20 cellular contexts compared by ENCODE assay signal in genomic region chr11:35717520-35717919, GRCh38. TPM values are rescaled to one million over a fixed set of nuclear protein-coding genes. Genes with fewer than 3 reads are reported as not detected.
DNase-seq lines count a peak whose midpoint lies in the region; ATAC-seq, FAIRE-seq and TF ChIP-seq lines count a peak whose summit lies in the region.
"Had no signal": no experiment of that assay in that cellular context is flagged by ENCODE, and none has a peak within 500 bp of the region (broad histone marks: within the 10 kb centered on the region; RNA-seq: fewer than 3 reads in every experiment).

No MANE protein-coding gene starts in this region.

- H3K9ac ChIP-seq in Karpas-422 (ENCODE audit: low read length) (no peak overlapping the region), GM12878 (ENCODE audit: control insufficient read depth, insufficient read depth, low read length) (no peak overlapping the region)

- CTCF ChIA-PET in GM12878 (lab: Yijun Ruan, JAX), result interaction anchor here (0.7 to 1.3 kb wide), 6 partner anchors 8 to 104 kb away, joined by 3 to 4 read pairs (median 3); no protein-coding TSS in a partner anchor

- no peak for DNase-seq in Karpas-422
- DNase-seq in GM12878 (ENCODE audit: low read depth, low spot score), result peak; percentile 36
- DNase-seq in left lobe of liver (ENCODE audit: low spot score), result no peak
- no peak for DNase-seq in activated T-cell treated with anti-CD3 and anti-CD28 coated beads, Interleukin-2, amount 50 U/mL, for 24 hours
- DNase-seq: C1 segment of cervical spinal cord; CD4-positive, CD25-positive, alpha-beta regulatory T cell; IMR-90 had no signal

- H3K36me3 Mint-ChIP-seq in stimulated activated memory B cell treated with anti-CD40 and anti-IgM and Interleukin-4, amounts not matched to agents 10 μg/mL and 1 μg/mL and 100 μg/mL, for 72 hours, result peaks cover 42% of the 10 kb centered on the region
- peaks cover 26% of the 10 kb centered on the region for H3K36me3 Mint-ChIP-seq in activated T-cell treated with anti-CD3 and anti-CD28 coated beads, Interleukin-2, amount 50 U/mL, for 24 hours (ENCODE audit: low read depth)

- SMC1A ChIA-PET in GM12878 (lab: Charles Lee; ENCODE audit: uncharacterized antibody, unreplicated experiment), result interaction anchor here (0.7 to 1.4 kb wide), 6 partner anchors 30 to 542 kb away, joined by 3 to 6 read pairs (median 3); no protein-coding TSS in a partner anchor

- intact Hi-C loops in GM12878 (cut with micrococcal nuclease; ENCODE audit: unreplicated experiment), result loop anchor here (5.0 to 10.0 kb wide), 2 partner anchors 197 to 355 kb away; no protein-coding TSS in a partner anchor

- in situ Hi-C loops in GM12878 (cut with MboI), result no loop called here

- H3K27me3 ChIP-seq in Karpas-422 (ENCODE audit: low read length) (no peaks in the 10 kb centered on the region), GM12878 (replicated peaks in 1 of 2; ENCODE audit: control insufficient read depth in 2 of 2, insufficient read depth in 2 of 2, low read length in 1 of 2) (no peaks in the 10 kb centered on the region)
- H3K27me3 ChIP-seq: BE2C had no signal

- peaks cover 81% of the 10 kb centered on the region for H3K4me1 Mint-ChIP-seq in stimulated activated memory B cell treated with anti-CD40 and anti-IgM and Interleukin-4, amounts not matched to agents 10 μg/mL and 1 μg/mL and 100 μg/mL, for 72 hours
- H3K4me1 Mint-ChIP-seq in activated T-cell treated with anti-CD3 and anti-CD28 coated beads, Interleukin-2, amount 50 U/mL, for 24 hours (ENCODE audit: low read depth), result peaks cover 50% of the 10 kb centered on the region

- peak overlapping the region; percentile 19 for H3K27ac Mint-ChIP-seq in stimulated activated memory B cell treated with anti-CD40 and anti-IgM and Interleukin-4, amounts not matched to agents 10 μg/mL and 1 μg/mL and 100 μg/mL, for 72 hours
- no peak overlapping the region for H3K27ac Mint-ChIP-seq in activated T-cell treated with anti-CD3 and anti-CD28 coated beads, Interleukin-2, amount 50 U/mL, for 24 hours
- H3K27ac Mint-ChIP-seq: CD4-positive, CD25-positive, alpha-beta regulatory T cell; H9 had no signal

- BruUV-seq in GM12878 (replicated peaks; lab: Mats Ljungman, UMichigan), result no TSS peak

- no peak for TF ChIP-seq POLR2A in GM12878 (IDR thresholded peaks at IDR 0.05; ENCODE audit: low read depth, low read length)

- FAIRE-seq in GM12878 (lab: Jason Lieb, UNC), result no peak
- FAIRE-seq: A204.1, D721Med, G401.6, H1, HTR-8/SVneo, K562 had no signal

- ATAC-seq in GM18907 (IDR thresholded peaks at IDR 0.05; ENCODE audit: unreplicated experiment) (peak; percentile 33), GM12878 (peak; percentile 40), left lobe of liver (no peak), HG03520 (IDR thresholded peaks at IDR 0.05; ENCODE audit: unreplicated experiment) (no peak), GM18870 (IDR thresholded peaks at IDR 0.05; ENCODE audit: unreplicated experiment) (no peak)
- peak; percentile 74 for ATAC-seq in stimulated activated memory B cell treated with anti-CD40 and anti-IgM and Interleukin-4, amounts not matched to agents 10 μg/mL and 1 μg/mL and 100 μg/mL, for 72 hours

- no peaks in the 10 kb centered on the region for H3K27me3 Mint-ChIP-seq in stimulated activated memory B cell treated with anti-CD40 and anti-IgM and Interleukin-4, amounts not matched to agents 10 μg/mL and 1 μg/mL and 100 μg/mL, for 72 hours
- H3K27me3 Mint-ChIP-seq in activated T-cell treated with anti-CD3 and anti-CD28 coated beads, Interleukin-2, amount 50 U/mL, for 24 hours, result no peaks in the 10 kb centered on the region
- H3K27me3 Mint-ChIP-seq: CD4-positive, CD25-positive, alpha-beta regulatory T cell had no signal

- no peak for TF ChIP-seq RAD21 in GM12878 (IDR thresholded peaks at IDR 0.05; ENCODE audit: insufficient read depth, low read depth, low read length)

- H3K9me3 Mint-ChIP-seq in stimulated activated memory B cell treated with anti-CD40 and anti-IgM and Interleukin-4, amounts not matched to agents 10 μg/mL and 1 μg/mL and 100 μg/mL, for 72 hours, result peaks cover 16% of the 10 kb centered on the region
- peaks cover 6% of the 10 kb centered on the region for H3K9me3 Mint-ChIP-seq in activated T-cell treated with anti-CD3 and anti-CD28 coated beads, Interleukin-2, amount 50 U/mL, for 24 hours
- H3K9me3 Mint-ChIP-seq: H9 had no signal

- H3K79me2 ChIP-seq in Karpas-422 (ENCODE audit: low read length), result peaks cover 22% of the 10 kb centered on the region
- peaks cover 8% of the 10 kb centered on the region for H3K79me2 ChIP-seq in GM12878 (ENCODE audit: control insufficient read depth, insufficient read depth, low read length)

- H3K27ac ChIP-seq in Karpas-422 (ENCODE audit: low read length) (0 out of 2 replicates have a peak overlapping the region, but pooled peaks have one; percentile 11), GM12878 (ENCODE audit: control insufficient read depth, insufficient read depth) (no peak overlapping the region)

- H2AFZ ChIP-seq in Karpas-422 (ENCODE audit: low read length) (no peak overlapping the region), GM12878 (ENCODE audit: control insufficient read depth, low read depth, low read length) (no peak overlapping the region)

- H3K4me3 ChIP-seq in Karpas-422 (ENCODE audit: low read length) (no peak overlapping the region), GM12878 (no peak overlapping the region)
- H3K4me3 ChIP-seq: K562 had no signal

- H3K4me3 Mint-ChIP-seq in stimulated activated memory B cell treated with anti-CD40 and anti-IgM and Interleukin-4, amounts not matched to agents 10 μg/mL and 1 μg/mL and 100 μg/mL, for 72 hours, result no peak overlapping the region
- no peak overlapping the region for H3K4me3 Mint-ChIP-seq in activated T-cell treated with anti-CD3 and anti-CD28 coated beads, Interleukin-2, amount 50 U/mL, for 24 hours
- H3K4me3 Mint-ChIP-seq: CD4-positive, CD25-positive, alpha-beta regulatory T cell; H9 had no signal

- H4K20me1 ChIP-seq in Karpas-422 (ENCODE audit: insufficient read depth, low read depth, low read length) (peaks cover 11% of the 10 kb centered on the region; the same call in 1 of the 2 replicates), GM12878 (ENCODE audit: control insufficient read depth, insufficient read depth) (no peaks in the 10 kb centered on the region)

- H3K4me2 ChIP-seq in Karpas-422 (ENCODE audit: low read depth, low read length, poor library complexity, severe bottlenecking) (no peak overlapping the region), GM12878 (ENCODE audit: control insufficient read depth, insufficient read depth) (no peak overlapping the region)

- no peak for TF ChIP-seq CTCF in GM12878 (IDR thresholded peaks at IDR 0.05 in 2 of 3, conservative IDR thresholded peaks at IDR 0.05 in 1 of 3; ENCODE audit: control insufficient read depth in 2 of 3, extremely low read depth in 1 of 3, insufficient read depth in 1 of 3, low read depth in 3 of 3, low read length in 3 of 3)

- H3K4me1 ChIP-seq in Karpas-422 (ENCODE audit: low read length) (peaks cover 20% of the 10 kb centered on the region), GM12878 (ENCODE audit: control insufficient read depth, insufficient read depth, low read length) (peaks cover 25% of the 10 kb centered on the region)
- H3K4me1 ChIP-seq: BE2C had no signal

- POLR2A ChIA-PET in GM12878 (lab: Charles Lee), result interaction anchor here (0.7 to 1.2 kb wide), 2 partner anchors 35 to 38 kb away, joined by 3 read pairs; no protein-coding TSS in a partner anchor

- WGBS in GM12878 (ENCODE audit: insufficient coverage, insufficient replicate concordance, low lambda C conversion rate, missing lambda C conversion rate), result 0% methylated on average over 2 of the region's 2 CpGs

- no peaks in the 10 kb centered on the region for H3K36me3 ChIP-seq in Karpas-422 (ENCODE audit: insufficient read depth, low read length)
- no peaks in the 10 kb centered on the region for H3K36me3 ChIP-seq in GM12878 (ENCODE audit: control insufficient read depth in 2 of 2, insufficient read depth in 2 of 2, low read length in 1 of 2)
- H3K36me3 ChIP-seq: BE2C had no signal

- no peaks in the 10 kb centered on the region for H3K9me2 ChIP-seq in Karpas-422 (replicated peaks; ENCODE audit: insufficient read depth, low read length)

- TF ChIP-seq EP300 in GM12878 (IDR thresholded peaks at IDR 0.05; ENCODE audit: borderline replicate concordance in 1 of 2, control insufficient read depth in 1 of 2, low read depth in 2 of 2, low read length in 2 of 2), result no peak

- RAD21 ChIA-PET in GM12878 (lab: Charles Lee; ENCODE audit: unreplicated experiment), result interaction anchor here (0.6 to 1.4 kb wide), 4 partner anchors 68 to 104 kb away, joined by 3 to 7 read pairs (median 4); no protein-coding TSS in a partner anchor

- H3K9me3 ChIP-seq in Karpas-422 (ENCODE audit: low read length), result no peaks in the 10 kb centered on the region
- no peaks in the 10 kb centered on the region; the same call in 2 of the 3 replicates for H3K9me3 ChIP-seq in GM12878 (replicated peaks; ENCODE audit: control insufficient read depth, insufficient read depth, low read length)
- H3K9me3 ChIP-seq: BE2C, Caco-2 had no signal

TF ChIP-seq in GM12878, 131 proteins besides CTCF, POLR2A, EP300 and RAD21:
- TF ChIP-seq GABPA (IDR thresholded peaks at IDR 0.05; ENCODE audit: low read depth) (no peak), RAD51 (IDR thresholded peaks at IDR 0.05) (no peak)

RNA-seq across cellular contexts. Expression of gene TRIM44, which starts 54.9 kb away (rescaled TPM):
- 14.9 and 16.3 TPM in 2 replicates for total RNA-seq in Karpas-422 (2014; rRNA removed; shearing (Covaris generic); ENCODE audit: low replicate concordance)
- 41.8 and 42.1 TPM in 2 replicates for total RNA-seq in GM12878 (2013; cell fraction: nucleolus; rRNA removed)
- total RNA-seq in GM12878 (2014; rRNA removed) (17.8 and 18.6 TPM in 2 replicates), GM12878 (2014; rRNA removed; fragmentation: Illumina TruSeq; extraction: Trizol) (17.4 and 17.5 TPM in 2 replicates), GM12878 (2021) (51.2 and 54.5 TPM in 2 replicates), left lobe of liver (30.8 TPM)
- polyA plus RNA-seq in GM12878 (2011; ENCODE audit: low read depth), result 10.2 TPM
- polyA plus RNA-seq in GM12878 (2011; rRNA removed) (86.4 and 93.0 TPM in 2 replicates), GM12878 (2014; fragmentation: Illumina TruSeq; extraction: Trizol) (53.0 and 61.9 TPM in 2 replicates), GM12878 (2014; fragmentation: Nextera tagmentation; extraction: Ambion mirVana) (1 to 10 TPM; 6.7 to 8.9 TPM), GM12878 (2014; rRNA removed) (25.8 and 27.1 TPM in 2 replicates), GM12878 (2016; fragmentation: Nextera tagmentation; extraction: Ambion mirVana) (10 to 100 TPM; 29.4 to 40.1 TPM)
- polyA plus RNA-seq in GM12878 (2011; cell fraction: cytosol; rRNA removed), result 55.2 and 67.9 TPM in 2 replicates
- 112 and 116 TPM in 2 replicates for polyA plus RNA-seq in GM12878 (2011; cell fraction: nucleus; rRNA removed)
- 16.1 and 27.8 TPM in 2 replicates for polyA plus RNA-seq in GM12878 (2012)
- 82.1 and 117 TPM in 2 replicates for polyA minus RNA-seq in GM12878 (2011; rRNA and poly(A)+ RNA removed)
- polyA minus RNA-seq in GM12878 (2011; cell fraction: cytosol; rRNA and poly(A)+ RNA removed), result 22.2 and 23.4 TPM in 2 replicates
- polyA minus RNA-seq in GM12878 (2011; cell fraction: nucleus; rRNA and poly(A)+ RNA removed), result 10.6 and 15.8 TPM in 2 replicates

Comparison
In these comparisons a context has a peak if more than half of its experiments do, and no peak if none do; other contexts are left out.
1. ATAC-seq: peak in GM18907 (single experiment), GM12878 (single experiment) and stimulated activated memory B cell treated with anti-CD40 and anti-IgM and Interleukin-4, amounts not matched to agents 10 μg/mL and 1 μg/mL and 100 μg/mL, for 72 hours (single experiment); none in left lobe of liver (single experiment), HG03520 (single experiment) and GM18870 (single experiment).